ENCODE assay signal across 13 cellular contexts in genomic region chr17:66405836-66406679, GRCh38.
DNase-seq lines count a peak whose midpoint lies in the region; ATAC-seq and TF ChIP-seq lines count a peak whose summit lies in the region.
"Had no signal": no experiment of that assay in that cellular context is flagged by ENCODE, and none has a peak within 500 bp of the region (broad histone marks: within the 10 kb centered on the region; RNA-seq: fewer than 3 reads in every experiment).

No MANE protein-coding gene starts in this region.

- no peak overlapping the region for H3K14ac ChIP-seq in mesenchymal stem cell (ENCODE audit: low read length in 2 of 2)

- no peak overlapping the region for H3K4ac ChIP-seq in mesenchymal stem cell (ENCODE audit: low read depth in 1 of 2, low read length in 2 of 2)

- TF ChIP-seq CTCF in neural cell (IDR thresholded peaks at IDR 0.05; ENCODE audit: poor library complexity, severe bottlenecking), result no peak
- TF ChIP-seq CTCF in GM10248 (IDR thresholded peaks at IDR 0.05; ENCODE audit: control extremely low read depth, extremely low read depth, low read depth, missing control alignments), result no peak

- H3K79me2 ChIP-seq in neural cell (replicated peaks; ENCODE audit: insufficient read depth, low read length), result no peaks in the 10 kb centered on the region

- no peak overlapping the region for H3K27ac ChIP-seq in neural cell (ENCODE audit: low read length)
- no peak overlapping the region for H3K27ac ChIP-seq in mesenchymal stem cell (ENCODE audit: low read length, poor library complexity, severe bottlenecking)
- H3K27ac ChIP-seq: GM23248, thoracic aorta had no signal

- POLR2A ChIA-PET in GM10248 (lab: Yijun Ruan, JAX), result no interaction called here

- peak overlapping the region; percentile 88 for H3K27ac Mint-ChIP-seq in activated T-cell treated with anti-CD3 and anti-CD28 coated beads, Interleukin-2, amount 50 U/mL, for 24 hours
- peak overlapping the region; percentile 92 for H3K27ac Mint-ChIP-seq in activated naive CD8-positive, alpha-beta T cell treated with anti-CD3 and anti-CD28 coated beads for 36 hours
- H3K27ac Mint-ChIP-seq: activated B cell treated with CpG ODN at 0.5 μM for 24 hours, memory B cell had no signal

- no peak overlapping the region for H2BK5ac ChIP-seq in mesenchymal stem cell (ENCODE audit: low read depth, low read length, poor library complexity, severe bottlenecking)

- H3F3A ChIP-seq in neural cell (ENCODE audit: insufficient read depth, low read length, poor library complexity, severe bottlenecking), result no peaks in the 10 kb centered on the region

- H3K79me1 ChIP-seq in mesenchymal stem cell (replicated peaks; ENCODE audit: low read length, poor library complexity, severe bottlenecking), result peaks cover 23% of the 10 kb centered on the region

- ATAC-seq in HG02852 (IDR thresholded peaks at IDR 0.05; ENCODE audit: unreplicated experiment), result no peak

- no peak overlapping the region for H4K91ac ChIP-seq in mesenchymal stem cell (ENCODE audit: low read length)

- H3K4me2 ChIP-seq in neural cell (ENCODE audit: low read length) (no peak overlapping the region), mesenchymal stem cell (ENCODE audit: low read length, poor library complexity, severe bottlenecking) (no peak overlapping the region)

- H3K4me3 ChIP-seq in neural cell (ENCODE audit: low read length) (no peak overlapping the region), mesenchymal stem cell (ENCODE audit: insufficient read depth in 1 of 2, low read depth in 1 of 2, low read length in 2 of 2) (no peak overlapping the region)
- H3K4me3 ChIP-seq: GM23248, thoracic aorta had no signal

- no peaks in the 10 kb centered on the region for H3K27me3 Mint-ChIP-seq in activated T-cell treated with anti-CD3 and anti-CD28 coated beads, Interleukin-2, amount 50 U/mL, for 24 hours
- H3K27me3 Mint-ChIP-seq in activated naive CD8-positive, alpha-beta T cell treated with anti-CD3 and anti-CD28 coated beads for 36 hours, result no peaks in the 10 kb centered on the region

- H3K27me3 ChIP-seq in neural cell (ENCODE audit: insufficient read depth, low read depth, low read length) (no peaks in the 10 kb centered on the region), mesenchymal stem cell (ENCODE audit: control insufficient read depth in 1 of 2, insufficient read depth in 1 of 2, low read length in 2 of 2) (no peaks in the 10 kb centered on the region)

- peaks cover 27% of the 10 kb centered on the region for H3K36me3 Mint-ChIP-seq in activated T-cell treated with anti-CD3 and anti-CD28 coated beads, Interleukin-2, amount 50 U/mL, for 24 hours (ENCODE audit: low read depth)
- peaks cover 30% of the 10 kb centered on the region for H3K36me3 Mint-ChIP-seq in activated naive CD8-positive, alpha-beta T cell treated with anti-CD3 and anti-CD28 coated beads for 36 hours

- H2AFZ ChIP-seq in neural cell (ENCODE audit: low read depth, low read length) (no peak overlapping the region), mesenchymal stem cell (ENCODE audit: low read depth, low read length) (no peak overlapping the region)
- H2AFZ ChIP-seq: GM23248 had no signal

- H4K8ac ChIP-seq in mesenchymal stem cell (ENCODE audit: low read length), result no peak overlapping the region

- no peaks in the 10 kb centered on the region for H3K9me2 ChIP-seq in neural cell (ENCODE audit: insufficient read depth, low read length)

- no peaks in the 10 kb centered on the region for H3K9me3 ChIP-seq in neural cell (ENCODE audit: low read length)
- no peaks in the 10 kb centered on the region for H3K9me3 ChIP-seq in mesenchymal stem cell (ENCODE audit: control insufficient read depth, low read length)
- H3K9me3 ChIP-seq: thoracic aorta had no signal

- H3K23ac ChIP-seq in mesenchymal stem cell (ENCODE audit: low read length in 2 of 2), result no peak overlapping the region

- no peak overlapping the region for H2AK5ac ChIP-seq in mesenchymal stem cell (ENCODE audit: low read length, severe bottlenecking)

- H3K36me3 ChIP-seq in neural cell (ENCODE audit: insufficient read depth, low read length), result no peaks in the 10 kb centered on the region
- H3K36me3 ChIP-seq in mesenchymal stem cell (ENCODE audit: control insufficient read depth in 1 of 2, insufficient read depth in 2 of 2, low read depth in 1 of 2, low read length in 2 of 2), result no peaks in the 10 kb centered on the region
- H3K36me3 ChIP-seq: thoracic aorta had no signal

- H3K18ac ChIP-seq in mesenchymal stem cell (ENCODE audit: low read depth in 1 of 2, low read length in 2 of 2), result no peak overlapping the region

- H3K4me1 Mint-ChIP-seq in activated T-cell treated with anti-CD3 and anti-CD28 coated beads, Interleukin-2, amount 50 U/mL, for 24 hours (ENCODE audit: low read depth), result peaks cover 85% of the 10 kb centered on the region
- H3K4me1 Mint-ChIP-seq in activated naive CD8-positive, alpha-beta T cell treated with anti-CD3 and anti-CD28 coated beads for 36 hours, result peaks cover 80% of the 10 kb centered on the region
- H3K4me1 Mint-ChIP-seq: activated B cell treated with CpG ODN at 0.5 μM for 24 hours, memory B cell had no signal

- no peak overlapping the region for H3K4me3 Mint-ChIP-seq in activated T-cell treated with anti-CD3 and anti-CD28 coated beads, Interleukin-2, amount 50 U/mL, for 24 hours
- no peak overlapping the region for H3K4me3 Mint-ChIP-seq in activated naive CD8-positive, alpha-beta T cell treated with anti-CD3 and anti-CD28 coated beads for 36 hours
- H3K4me3 Mint-ChIP-seq: activated B cell treated with CpG ODN at 0.5 μM for 24 hours, memory B cell had no signal

- no peaks in the 10 kb centered on the region for H3K4me1 ChIP-seq in mesenchymal stem cell (ENCODE audit: control insufficient read depth, insufficient read depth, low read depth, low read length)

- peak; percentile 85 for TF ChIP-seq EP300 in neural cell (conservative IDR thresholded peaks at IDR 0.05; ENCODE audit: poor library complexity, severe bottlenecking)

- H2BK120ac ChIP-seq in mesenchymal stem cell (ENCODE audit: low read depth, low read length), result no peak overlapping the region

- no peak overlapping the region for H3K9ac ChIP-seq in neural cell (ENCODE audit: low read length)
- no peak overlapping the region for H3K9ac ChIP-seq in mesenchymal stem cell (ENCODE audit: low read length)
- H3K9ac ChIP-seq: GM23248 had no signal

- H4K20me1 ChIP-seq in neural cell (ENCODE audit: insufficient read depth), result no peaks in the 10 kb centered on the region

- CTCF ChIA-PET in GM10248 (lab: Yijun Ruan, JAX), result interaction anchor here (1.0 kb wide), 1 partner anchor 24 kb away, joined by 3 read pairs; no protein-coding TSS in a partner anchor

- H2BK12ac ChIP-seq in mesenchymal stem cell (ENCODE audit: low read length in 2 of 2), result no peak overlapping the region

- no peak for DNase-seq in activated T-cell treated with anti-CD3 and anti-CD28 coated beads, Interleukin-2, amount 50 U/mL, for 24 hours
- no peak for DNase-seq in activated T-cell treated with anti-CD3 and anti-CD28 coated beads for 4 hours
- DNase-seq in NCI-H2081 treated with DMSO at 0.1 percent for 48 hours (lab: John Stamatoyannopoulos, UW), result peak; percentile 90
- no peak for DNase-seq in activated naive CD8-positive, alpha-beta T cell treated with anti-CD3 and anti-CD28 coated beads for 36 hours
- DNase-seq in GM10248 (ENCODE audit: extremely low spot score), result no peak
- no peak for DNase-seq in mesenchymal stem cell
- DNase-seq: activated B cell treated with CpG ODN at 0.5 μM for 24 hours, GM23248, NCI-H187 treated with DMSO at 0.1 percent for 48 hours had no signal

- no peak for TF ChIP-seq RAD21 in neural cell (conservative IDR thresholded peaks at IDR 0.05)

- H2BK15ac ChIP-seq in mesenchymal stem cell (ENCODE audit: low read depth, poor library complexity, severe bottlenecking), result no peak overlapping the region

- WGBS in mesenchymal stem cell, result 93% methylated on average over 4 of the region's 6 CpGs

- H3K9me3 Mint-ChIP-seq in activated T-cell treated with anti-CD3 and anti-CD28 coated beads, Interleukin-2, amount 50 U/mL, for 24 hours, result no peaks in the 10 kb centered on the region
- peaks cover 8% of the 10 kb centered on the region for H3K9me3 Mint-ChIP-seq in activated naive CD8-positive, alpha-beta T cell treated with anti-CD3 and anti-CD28 coated beads for 36 hours
- H3K9me3 Mint-ChIP-seq: activated B cell treated with CpG ODN at 0.5 μM for 24 hours, memory B cell had no signal

TF ChIP-seq in neural cell, 6 proteins besides CTCF, POLR2A, EP300 and RAD21:
- no peak for TF ChIP-seq MXI1 (conservative IDR thresholded peaks at IDR 0.05; ENCODE audit: poor library complexity, severe bottlenecking)
- TF ChIP-seq REST (IDR thresholded peaks at IDR 0.05; ENCODE audit: borderline replicate concordance), result no peak
- no peak for TF ChIP-seq TAF1 (IDR thresholded peaks at IDR 0.05; ENCODE audit: low read depth)
- TF ChIP-seq EZH2 (IDR thresholded peaks at IDR 0.05; ENCODE audit: borderline replicate concordance, insufficient read depth, low read length, poor library complexity, severe bottlenecking), result no peak
- peak; percentile 75 for TF ChIP-seq POLR2AphosphoS5 (IDR thresholded peaks at IDR 0.05)
- no peak for TF ChIP-seq SMC3 (conservative IDR thresholded peaks at IDR 0.05; ENCODE audit: poor library complexity)
TF ChIP-seq in neural cell: peak in this region for 1.
